18 cellular contexts compared by ENCODE assay signal in the genomic region with DNA sequence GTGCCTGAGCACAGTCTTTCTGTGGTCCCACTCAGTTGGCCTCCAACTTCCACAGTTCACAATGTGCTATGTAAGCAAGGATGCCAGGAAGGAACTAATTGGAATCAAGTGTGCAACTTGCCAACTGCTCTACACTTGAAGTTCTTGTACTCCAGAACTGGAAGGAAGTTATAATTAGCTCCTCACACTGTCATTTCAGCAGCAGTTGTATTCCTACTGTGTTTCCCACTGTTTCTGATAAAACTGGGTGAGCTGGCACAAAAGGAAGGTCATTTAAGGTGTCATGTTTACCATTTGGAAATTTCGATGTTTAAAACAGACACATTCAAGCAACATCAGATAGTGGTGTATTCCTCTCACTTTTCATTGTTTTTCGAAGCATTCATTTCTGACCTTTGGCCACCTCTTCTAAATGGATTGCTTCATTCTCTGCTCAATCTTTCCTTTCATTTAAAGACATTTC.
DNase-seq lines count a peak whose midpoint lies in the region; ATAC-seq and TF ChIP-seq lines count a peak whose summit lies in the region.
"Had no signal": no experiment of that assay in that cellular context is flagged by ENCODE, and none has a peak within 500 bp of the region (broad histone marks: within the 10 kb centered on the region; RNA-seq: fewer than 3 reads in every experiment).

No MANE protein-coding gene starts in this region.

- H3K4me1 Mint-ChIP-seq in WTC11: peaks cover 2% of the 10 kb centered on the region; the same call in 1 of the 2 replicates

- peak overlapping the region; percentile 9 for H3K27ac ChIP-seq in muscle layer of colon (ENCODE audit: low read depth, low read length)
- no peak overlapping the region for H3K27ac ChIP-seq in thyroid gland
- H3K27ac ChIP-seq: brain microvascular endothelial cell, hepatocyte had no signal

- DNase-seq in WTC11 (ENCODE audit: low spot score) (no peak), fibroblast of gingiva (ENCODE audit: low read depth) (peak; percentile 19), thyroid gland (peak; percentile 25 to 27), NCI-H1694 (lab: John Stamatoyannopoulos, UW) (no peak), SW 1271 (lab: John Stamatoyannopoulos, UW) (no peak), MG63 (no peak)
- DNase-seq: activated CD8-positive, alpha-beta memory T cell treated with anti-CD3 and anti-CD28 coated beads for 24 hours; brain microvascular endothelial cell; EL; mucosa of descending colon; NCI-H2081; NCI-H524; SIG-M5; stimulated activated CD4-positive, alpha-beta T cell treated with anti-CD3 and anti-CD28 coated beads, Interleukin-4, amount 100 ng/mL, for 24 hours had no signal

- intact Hi-C loops in thyroid gland (cut with DNase I): no loop called here

- no peak overlapping the region for H3K27ac Mint-ChIP-seq in WTC11
- H3K27ac Mint-ChIP-seq: activated naive CD8-positive, alpha-beta T cell had no signal

- H3K9me3 Mint-ChIP-seq in WTC11: no peaks in the 10 kb centered on the region

- TF ChIP-seq POLR2A in thyroid gland (IDR thresholded peaks at IDR 0.05): no peak

- no peaks in the 10 kb centered on the region for H3K9me3 ChIP-seq in muscle layer of colon (ENCODE audit: low read length)
- H3K9me3 ChIP-seq in thyroid gland: no peaks in the 10 kb centered on the region
- no peaks in the 10 kb centered on the region for H3K9me3 ChIP-seq in MG63
- H3K9me3 ChIP-seq: mucosa of descending colon had no signal

- TF ChIP-seq CTCF in WTC11 (IDR thresholded peaks at IDR 0.05): no peak
- TF ChIP-seq CTCF in thyroid gland (IDR thresholded peaks at IDR 0.05): no peak

- ATAC-seq in WTC11: no peak
- ATAC-seq: activated CD4-positive, CD25-positive, alpha-beta regulatory T cell treated with anti-CD3 and anti-CD28 coated beads, Interleukin-2, amount 50 U/mL, for 24 hours; mucosa of descending colon had no signal

- H3K4me1 ChIP-seq in muscle layer of colon (ENCODE audit: insufficient read depth, low read length) (peaks cover 25% of the 10 kb centered on the region), thyroid gland (peaks cover 0 to 8% of the 10 kb centered on the region in 2 donors)

- POLR2A ChIA-PET in WTC11 (lab: Charles Lee): no interaction called here

- H3K27me3 ChIP-seq in muscle layer of colon (ENCODE audit: control insufficient read depth in 1 of 2, insufficient read depth in 2 of 2, low read length in 2 of 2) (no peaks in the 10 kb centered on the region), thyroid gland (no peaks in the 10 kb centered on the region), MG63 (no peaks in the 10 kb centered on the region)
- H3K27me3 ChIP-seq: brain microvascular endothelial cell, hepatocyte had no signal

- CTCF ChIA-PET in WTC11 (lab: Charles Lee): no interaction called here

- H3K4me3 ChIP-seq in muscle layer of colon (ENCODE audit: low read depth in 1 of 2, low read length in 2 of 2) (no peak overlapping the region), thyroid gland (replicated peaks in 1 of 3) (no peak overlapping the region), MG63 (no peak overlapping the region)
- H3K4me3 ChIP-seq: hepatocyte, mucosa of descending colon had no signal

- no peaks in the 10 kb centered on the region for H3K27me3 Mint-ChIP-seq in WTC11 (ENCODE audit: low read depth)

- H3K36me3 ChIP-seq in muscle layer of colon (ENCODE audit: insufficient read depth, low read length) (peaks cover 5% of the 10 kb centered on the region), thyroid gland (no peaks in the 10 kb centered on the region), MG63 (peaks cover 56% of the 10 kb centered on the region)

- peaks cover 4% of the 10 kb centered on the region; the same call in 1 of the 2 replicates for H3K36me3 Mint-ChIP-seq in WTC11
- H3K36me3 Mint-ChIP-seq: activated naive CD8-positive, alpha-beta T cell had no signal

- WGBS in thyroid gland, 2 donors: 58 to 69% methylated on average over 2 of the region's 2 CpGs

- no peak overlapping the region for H3K4me3 Mint-ChIP-seq in WTC11
- H3K4me3 Mint-ChIP-seq: activated naive CD8-positive, alpha-beta T cell had no signal

- H3K9ac ChIP-seq in muscle layer of colon (ENCODE audit: low read length): no peak overlapping the region

TF ChIP-seq in WTC11, 78 proteins besides CTCF, POLR2A, EP300 and RAD21:
- TF ChIP-seq FOXP1 (CRISPR knock-in tag; IDR thresholded peaks at IDR 0.05; ENCODE audit: borderline replicate concordance): no peak
- TF ChIP-seq GABPB1 (CRISPR knock-in tag; IDR thresholded peaks at IDR 0.05): peak; percentile 46; the same call in 1 of the 2 replicates
TF ChIP-seq in WTC11: peak in this region for 1.

Comparison
In these comparisons a context has a peak if more than half of its experiments do, and no peak if none do; other contexts are left out.
1. DNase-seq: peak in fibroblast of gingiva (single experiment) and thyroid gland (2 of 2); none in WTC11 (single experiment), NCI-H1694 (single experiment), SW 1271 (0 of 2) and MG63 (single experiment).